Comparison of ENCODE assay signal across 28 cellular contexts in the genomic region with DNA sequence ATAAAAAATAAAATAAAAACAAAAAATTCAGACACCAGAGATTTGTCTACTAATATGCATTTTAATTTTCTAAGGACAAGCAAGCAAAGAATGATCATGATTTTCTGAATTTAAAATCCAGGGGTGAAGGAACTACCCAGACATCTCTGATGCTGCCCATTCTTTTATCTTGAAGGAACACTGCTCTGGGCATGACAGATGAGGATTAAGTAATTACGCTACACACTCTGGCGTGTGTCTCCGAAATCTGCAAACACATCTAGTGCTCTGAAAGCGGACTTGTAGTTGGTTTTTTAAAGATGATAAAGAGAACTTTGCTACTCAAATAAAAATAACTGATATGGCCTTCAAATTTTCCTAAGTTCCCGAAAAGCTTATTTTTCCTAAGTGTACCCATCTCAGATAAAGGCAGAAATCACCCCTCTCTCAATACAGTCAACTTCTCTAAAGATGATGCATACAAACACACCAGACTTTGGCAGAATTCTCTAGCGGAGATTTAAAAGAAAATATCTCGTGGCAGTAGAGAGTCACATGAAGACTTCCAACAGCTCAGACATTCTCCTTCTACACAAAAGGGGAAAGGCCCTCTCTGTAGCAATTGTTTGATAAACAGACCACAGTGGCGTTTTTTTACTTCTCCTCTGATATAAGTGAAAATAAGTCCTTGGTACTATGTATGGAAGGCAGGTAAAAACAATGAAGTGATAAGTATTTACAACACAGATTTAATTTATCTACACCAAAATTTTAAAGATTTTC.
DNase-seq lines count a peak whose midpoint lies in the region; ATAC-seq and TF ChIP-seq lines count a peak whose summit lies in the region.
"Had no signal": no experiment of that assay in that cellular context is flagged by ENCODE, and none has a peak within 500 bp of the region (broad histone marks: within the 10 kb centered on the region; RNA-seq: fewer than 3 reads in every experiment).

No MANE protein-coding gene starts in this region.

- no peaks in the 10 kb centered on the region for H3K27me3 Mint-ChIP-seq in CD4-positive, alpha-beta T cell
- H3K27me3 Mint-ChIP-seq in activated naive CD8-positive, alpha-beta T cell treated with anti-CD3 and anti-CD28 coated beads, Interleukin-2, amount 50 U/mL, for 24 hours, result no peaks in the 10 kb centered on the region
- H3K27me3 Mint-ChIP-seq in naive thymus-derived CD8-positive, alpha-beta T cell, result no peaks in the 10 kb centered on the region
- H3K27me3 Mint-ChIP-seq in activated CD4-positive, alpha-beta memory T cell treated with anti-CD3 and anti-CD28 coated beads, Interleukin-2, amount 10 ng/mL, durations not matched to agents 7 days and 5 days, result no peaks in the 10 kb centered on the region

- CTCF ChIA-PET in CD4-positive, alpha-beta T cell (lab: Charles Lee), result no interaction called here
- CTCF ChIA-PET in activated CD4-positive, alpha-beta memory T cell treated with anti-CD3 and anti-CD28 coated beads, Interleukin-2, amount 10 ng/mL, durations not matched to agents 7 days and 5 days (lab: Charles Lee), result interaction anchor here (2.0 kb wide), 1 partner anchor 222 kb away, joined by 5 read pairs; no protein-coding TSS in a partner anchor

- H3K4me1 Mint-ChIP-seq in CD4-positive, alpha-beta T cell (ENCODE audit: low read depth), result peaks cover 59% of the 10 kb centered on the region
- peaks cover 76% of the 10 kb centered on the region for H3K4me1 Mint-ChIP-seq in activated naive CD8-positive, alpha-beta T cell treated with anti-CD3 and anti-CD28 coated beads, Interleukin-2, amount 50 U/mL, for 24 hours
- peaks cover 31 to 74% (median 58%) of the 10 kb centered on the region in 4 donors for H3K4me1 Mint-ChIP-seq in naive thymus-derived CD8-positive, alpha-beta T cell
- peaks cover 3% of the 10 kb centered on the region for H3K4me1 Mint-ChIP-seq in activated CD4-positive, alpha-beta memory T cell treated with anti-CD3 and anti-CD28 coated beads, Interleukin-2, amount 10 ng/mL, durations not matched to agents 7 days and 5 days

- intact Hi-C loops in CD4-positive, alpha-beta T cell (cut with DNase I, micrococcal nuclease), result no loop called here

- H3K27ac ChIP-seq in CD4-positive, alpha-beta T cell (ENCODE audit: low read depth, low read length), result no peak overlapping the region
- H3K27ac ChIP-seq in Peyer's patch, result no peak overlapping the region
- H3K27ac ChIP-seq: BLaER1, brain microvascular endothelial cell, parathyroid adenoma, spleen, upper lobe of left lung, WERI-Rb-1 had no signal

- peaks cover 10% of the 10 kb centered on the region for H3K36me3 Mint-ChIP-seq in CD4-positive, alpha-beta T cell (ENCODE audit: low read depth)
- H3K36me3 Mint-ChIP-seq in activated naive CD8-positive, alpha-beta T cell treated with anti-CD3 and anti-CD28 coated beads, Interleukin-2, amount 50 U/mL, for 24 hours (ENCODE audit: low read depth), result peaks cover 37% of the 10 kb centered on the region
- H3K36me3 Mint-ChIP-seq in naive thymus-derived CD8-positive, alpha-beta T cell, result peaks cover 0 to 18% (median 13%) of the 10 kb centered on the region in 3 donors
- H3K36me3 Mint-ChIP-seq in activated CD4-positive, alpha-beta memory T cell treated with anti-CD3 and anti-CD28 coated beads, Interleukin-2, amount 10 ng/mL, durations not matched to agents 7 days and 5 days (ENCODE audit: low read depth), result peaks cover 7% of the 10 kb centered on the region

- H3K4me1 ChIP-seq in Peyer's patch, result no peaks in the 10 kb centered on the region
- H3K4me1 ChIP-seq: BLaER1 had no signal

- no peak for TF ChIP-seq CTCF in CD4-positive, alpha-beta T cell (IDR thresholded peaks at IDR 0.05)
- no peak for TF ChIP-seq CTCF in Peyer's patch (IDR thresholded peaks at IDR 0.05)

- no peaks in the 10 kb centered on the region for H3K36me3 ChIP-seq in Peyer's patch
- H3K36me3 ChIP-seq: brain microvascular endothelial cell, MG63, spleen, upper lobe of left lung, WERI-Rb-1 had no signal

- H3K4me3 Mint-ChIP-seq in CD4-positive, alpha-beta T cell, result peak overlapping the region; percentile 8
- peak overlapping the region; percentile 22 for H3K4me3 Mint-ChIP-seq in activated naive CD8-positive, alpha-beta T cell treated with anti-CD3 and anti-CD28 coated beads, Interleukin-2, amount 50 U/mL, for 24 hours
- H3K4me3 Mint-ChIP-seq in naive thymus-derived CD8-positive, alpha-beta T cell, result peak overlapping the region; percentile 2 to 72 (median 44)
- no peak overlapping the region for H3K4me3 Mint-ChIP-seq in activated CD4-positive, alpha-beta memory T cell treated with anti-CD3 and anti-CD28 coated beads, Interleukin-2, amount 10 ng/mL, durations not matched to agents 7 days and 5 days
- H3K4me3 Mint-ChIP-seq: nephron; T-helper 2 cell treated with Interferon-gamma antibody and Interleukin-4, amounts not matched to agents 5 μg/mL and 100 μg/mL, for 36 hours had no signal

- no peaks in the 10 kb centered on the region for H3K9me3 ChIP-seq in CD4-positive, alpha-beta T cell (ENCODE audit: control insufficient read depth, low read length)
- no peaks in the 10 kb centered on the region for H3K9me3 ChIP-seq in Peyer's patch
- H3K9me3 ChIP-seq: BLaER1, MG63, spleen, upper lobe of left lung had no signal

- no peak overlapping the region for H3K4me3 ChIP-seq in Peyer's patch
- H3K4me3 ChIP-seq: BLaER1, MG63, spleen, upper lobe of left lung had no signal

- H3K27me3 ChIP-seq in CD4-positive, alpha-beta T cell (ENCODE audit: control insufficient read depth, insufficient read depth, low read length), result no peaks in the 10 kb centered on the region
- H3K27me3 ChIP-seq in Peyer's patch, result no peaks in the 10 kb centered on the region
- H3K27me3 ChIP-seq: BLaER1, brain microvascular endothelial cell, MG63, spleen, upper lobe of left lung had no signal

- H3K9me3 Mint-ChIP-seq in CD4-positive, alpha-beta T cell, result no peaks in the 10 kb centered on the region
- H3K9me3 Mint-ChIP-seq in activated naive CD8-positive, alpha-beta T cell treated with anti-CD3 and anti-CD28 coated beads, Interleukin-2, amount 50 U/mL, for 24 hours, result no peaks in the 10 kb centered on the region
- H3K9me3 Mint-ChIP-seq in naive thymus-derived CD8-positive, alpha-beta T cell, result no peaks in the 10 kb centered on the region
- peaks cover 2% of the 10 kb centered on the region for H3K9me3 Mint-ChIP-seq in activated CD4-positive, alpha-beta memory T cell treated with anti-CD3 and anti-CD28 coated beads, Interleukin-2, amount 10 ng/mL, durations not matched to agents 7 days and 5 days
- H3K9me3 Mint-ChIP-seq: activated T-helper 2 cell treated with anti-CD3 and anti-CD28 coated beads, Interferon-gamma antibody, Interleukin-2, Interleukin-4, amounts not matched to agents 10 μg/mL and 5 μg/mL and 100 μg/mL, durations not matched to agents 14 hours and 24 hours and 36 hours; T-helper 2 cell treated with Interferon-gamma antibody and Interleukin-4, amounts not matched to agents 5 μg/mL and 100 μg/mL, for 36 hours had no signal

- peak; percentile 69 for ATAC-seq in CD4-positive, alpha-beta T cell (ENCODE audit: poor library complexity)
- ATAC-seq in activated naive CD8-positive, alpha-beta T cell treated with anti-CD3 and anti-CD28 coated beads, Interleukin-2, amount 50 U/mL, for 24 hours, result no peak
- peak; percentile 79 to 88 for ATAC-seq in naive thymus-derived CD8-positive, alpha-beta T cell
- no peak for ATAC-seq in GM18870 (IDR thresholded peaks at IDR 0.05; ENCODE audit: unreplicated experiment)
- ATAC-seq: left ventricle myocardium superior, right cardiac atrium, Right ventricle myocardium inferior had no signal

- TF ChIP-seq POLR2A in Peyer's patch (IDR thresholded peaks at IDR 0.05), result no peak

- no peak for DNase-seq in CD4-positive, alpha-beta T cell
- DNase-seq in OCI-M1 (lab: John Stamatoyannopoulos, UW) (peak; percentile 91), Peyer's patch (no peak)
- no peak for DNase-seq in activated naive CD8-positive, alpha-beta T cell treated with anti-CD3 and anti-CD28 coated beads, Interleukin-2, amount 50 U/mL, for 24 hours
- DNase-seq in naive thymus-derived CD8-positive, alpha-beta T cell, result peak in 2 of 10 donors; percentile 20 to 26
- no peak for DNase-seq in activated CD4-positive, alpha-beta memory T cell treated with anti-CD3 and anti-CD28 coated beads, Interleukin-2, amount 10 ng/mL, durations not matched to agents 7 days and 5 days
- DNase-seq: activated CD4-positive, alpha-beta T cell treated with anti-CD3 and anti-CD28 coated beads, Interleukin-2, amount 50 U/mL, for 4 hours; activated CD8-positive, alpha-beta memory T cell treated with anti-CD3 and anti-CD28 coated beads, Interleukin-2, amount 50 U/mL, for 48 hours; brain microvascular endothelial cell; COR-L47; DMS53; KG1; left ventricle myocardium superior; MG63; midbrain; NCI-H1417; NCI-H774; right cardiac atrium; spleen; upper lobe of left lung; WERI-Rb-1 had no signal

- POLR2A ChIA-PET in CD4-positive, alpha-beta T cell (lab: Charles Lee), result interaction anchor here (0.6 to 0.7 kb wide), 2 partner anchors 36 to 80 kb away, joined by 3 read pairs; no protein-coding TSS in a partner anchor
- POLR2A ChIA-PET in naive thymus-derived CD8-positive, alpha-beta T cell (lab: Charles Lee), result interaction anchor here (0.6 to 2.0 kb wide), 3 partner anchors 10 to 304 kb away, joined by 3 to 4 read pairs (median 3); no protein-coding TSS in a partner anchor
- POLR2A ChIA-PET in activated CD4-positive, alpha-beta memory T cell treated with anti-CD3 and anti-CD28 coated beads, Interleukin-2, amount 10 ng/mL, durations not matched to agents 7 days and 5 days (lab: Charles Lee), result no interaction called here

- H3K27ac Mint-ChIP-seq in CD4-positive, alpha-beta T cell, result peak overlapping the region; percentile 83
- H3K27ac Mint-ChIP-seq in activated naive CD8-positive, alpha-beta T cell treated with anti-CD3 and anti-CD28 coated beads, Interleukin-2, amount 50 U/mL, for 24 hours, result peak overlapping the region; percentile 78
- H3K27ac Mint-ChIP-seq in naive thymus-derived CD8-positive, alpha-beta T cell, result peak overlapping the region; percentile 60 to 92 (median 83)
- no peak overlapping the region for H3K27ac Mint-ChIP-seq in activated CD4-positive, alpha-beta memory T cell treated with anti-CD3 and anti-CD28 coated beads, Interleukin-2, amount 10 ng/mL, durations not matched to agents 7 days and 5 days
- H3K27ac Mint-ChIP-seq: activated T-helper 2 cell treated with anti-CD3 and anti-CD28 coated beads, Interferon-gamma antibody, Interleukin-2, Interleukin-4, amounts not matched to agents 10 μg/mL and 5 μg/mL and 100 μg/mL, durations not matched to agents 14 hours and 24 hours and 36 hours; T-helper 2 cell treated with Interferon-gamma antibody and Interleukin-4, amounts not matched to agents 5 μg/mL and 100 μg/mL, for 36 hours had no signal

Comparison
In these comparisons a context has a peak if more than half of its experiments do, and no peak if none do; other contexts are left out.
1. ATAC-seq: peak in CD4-positive, alpha-beta T cell (single experiment) and naive thymus-derived CD8-positive, alpha-beta T cell (2 of 2); none in activated naive CD8-positive, alpha-beta T cell treated with anti-CD3 and anti-CD28 coated beads, Interleukin-2, amount 50 U/mL, for 24 hours (single experiment) and GM18870 (single experiment).